ENCODE assay signal across 8 cellular contexts in the genomic region with DNA sequence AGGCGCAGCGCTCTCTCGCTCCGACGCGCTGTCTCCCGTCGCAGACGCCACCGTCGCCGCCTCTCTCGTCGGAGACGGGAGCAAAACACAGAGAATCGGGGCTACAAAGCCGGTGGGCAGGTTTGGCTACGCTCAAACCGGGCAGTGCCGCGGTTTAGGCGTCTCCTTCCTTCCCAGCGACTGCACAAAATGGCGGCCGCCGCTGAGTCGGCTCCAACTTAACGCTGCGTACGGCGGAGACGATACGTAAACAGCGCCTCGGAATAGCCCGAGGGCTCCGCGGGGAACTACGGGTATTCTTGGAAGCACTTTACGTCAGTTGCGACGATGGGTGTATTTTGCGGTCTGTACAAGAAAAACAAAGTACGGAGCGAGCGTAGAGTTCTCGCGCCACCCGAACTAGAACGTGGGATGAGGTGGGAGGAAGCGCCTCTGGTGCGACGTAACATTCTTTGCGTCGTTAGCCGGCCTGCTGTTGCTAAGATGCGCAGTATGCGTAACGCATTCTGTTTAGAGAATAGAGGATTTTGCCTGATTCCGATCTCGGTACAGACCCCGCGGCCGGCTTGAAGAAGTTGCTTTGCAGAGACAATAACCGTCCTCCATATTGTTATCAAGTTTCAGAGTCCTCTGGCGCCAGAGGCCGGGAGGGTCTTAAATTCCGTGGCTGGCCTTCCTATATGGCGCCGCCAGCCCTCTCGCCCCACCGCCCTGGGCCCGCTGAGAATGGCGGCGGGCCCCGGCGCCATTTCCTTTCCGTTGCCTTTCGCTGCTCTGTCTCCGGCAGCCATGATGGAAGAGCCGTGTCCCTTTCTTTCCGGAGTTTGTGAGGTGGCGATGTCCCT. TPM values are rescaled to one million over a fixed set of nuclear protein-coding genes. Genes with fewer than 3 reads are reported as not detected.
DNase-seq lines count a peak whose midpoint lies in the region; ATAC-seq and TF ChIP-seq lines count a peak whose summit lies in the region.

A gene (minus strand): TSS at position 194 of the 845 bp plus-strand sequence.

- TF ChIP-seq CTCF in fibroblast of pulmonary artery (IDR thresholded peaks at IDR 0.05; ENCODE audit: low read length, missing control alignments) = no peak

- peak; percentile 92 to 95 for ATAC-seq in natural killer cell treated with Interleukin-12 subunit alpha and Interleukin-12 subunit beta and Interleukin-15 and Interleukin-18, amount 100 ng/mL, for 72 hours
- ATAC-seq in stimulated activated naive CD8-positive, alpha-beta T cell treated with anti-CD3 and anti-CD28 coated beads, Interleukin-15, Interleukin-2, amounts not matched to agents 100 U/mL and 50 U/mL, for 24 hours = peak; percentile 93

- H3K27ac Mint-ChIP-seq in natural killer cell treated with Interleukin-12 subunit alpha and Interleukin-12 subunit beta and Interleukin-15 and Interleukin-18, amount 100 ng/mL, for 72 hours = peak within 1 kb of the TSS; percentile 100

- H3K4me3 Mint-ChIP-seq in natural killer cell treated with Interleukin-12 subunit alpha and Interleukin-12 subunit beta and Interleukin-15 and Interleukin-18, amount 100 ng/mL, for 72 hours = peak within 1 kb of the TSS; percentile 88

- H3K4me3 ChIP-seq in H7 (ENCODE audit: insufficient read depth, low read depth, low read length) = peak within 1 kb of the TSS; percentile 94
- H3K4me3 ChIP-seq in fibroblast of pulmonary artery (replicated peaks; ENCODE audit: low read depth, low read length) = peak within 1 kb of the TSS; percentile 69

- H3K27me3 ChIP-seq in H7 (ENCODE audit: control insufficient read depth, insufficient read depth, low read length) = no peaks in the 10 kb centered on the region

- H3K27me3 Mint-ChIP-seq in natural killer cell treated with Interleukin-12 subunit alpha and Interleukin-12 subunit beta and Interleukin-15 and Interleukin-18, amount 100 ng/mL, for 72 hours = no peaks in the 10 kb centered on the region

- DNase-seq in ELF-1 (ENCODE audit: low read depth, low spot score) (peak; percentile 99), H7 (peak; percentile 93), M059J (ENCODE audit: low read depth) (peak; percentile 88), SHP77 (lab: John Stamatoyannopoulos, UW) (peak; percentile 95 to 96), fibroblast of pulmonary artery (ENCODE audit: low read depth) (peak; percentile 98)
- peak; percentile 89 for DNase-seq in activated effector memory CD4-positive, alpha-beta T cell treated with Interleukin-2 at 50 U/mL for 16 hours
- peak; percentile 95 for DNase-seq in natural killer cell treated with Interleukin-12 subunit alpha and Interleukin-12 subunit beta and Interleukin-15 and Interleukin-18, amount 100 ng/mL, for 72 hours (ENCODE audit: low spot score)
- peak; percentile 94 for DNase-seq in stimulated activated naive CD8-positive, alpha-beta T cell treated with anti-CD3 and anti-CD28 coated beads, Interleukin-15, Interleukin-2, amounts not matched to agents 100 U/mL and 50 U/mL, for 24 hours

- peaks cover 12% of the 10 kb centered on the region for H3K36me3 ChIP-seq in H7 (replicated peaks; ENCODE audit: control insufficient read depth, insufficient read depth, low read length)

- H3K36me3 Mint-ChIP-seq in natural killer cell treated with Interleukin-12 subunit alpha and Interleukin-12 subunit beta and Interleukin-15 and Interleukin-18, amount 100 ng/mL, for 72 hours = peaks cover 28% of the 10 kb centered on the region

- H3K4me1 Mint-ChIP-seq in natural killer cell treated with Interleukin-12 subunit alpha and Interleukin-12 subunit beta and Interleukin-15 and Interleukin-18, amount 100 ng/mL, for 72 hours (ENCODE audit: low read depth in 2 of 2) = peaks cover 44 to 49% of the 10 kb centered on the region in 2 donors

- no peaks in the 10 kb centered on the region for H3K9me3 Mint-ChIP-seq in natural killer cell treated with Interleukin-12 subunit alpha and Interleukin-12 subunit beta and Interleukin-15 and Interleukin-18, amount 100 ng/mL, for 72 hours

RNA-seq across cellular contexts. Expression of the gene that starts here (rescaled TPM):
- total RNA-seq in H7 (2014; rRNA removed; shearing (Covaris generic)) = 257 and 288 TPM in 2 replicates
- 233 and 380 TPM in 2 replicates for total RNA-seq in M059J (2014; rRNA removed; shearing (Covaris generic))
- total RNA-seq in natural killer cell treated with Interleukin-12 subunit alpha and Interleukin-12 subunit beta and Interleukin-15 and Interleukin-18, amount 100 ng/mL, for 72 hours = 100 to 1,000 TPM; 368 to 422 TPM

Comparison
In these comparisons a context has a peak if more than half of its experiments do, and no peak if none do; other contexts are left out.
1. Peak in every context shown above with its lines: DNase-seq, ATAC-seq and H3K4me3 ChIP-seq.